16 cellular contexts compared by ENCODE assay signal in the genomic region with DNA sequence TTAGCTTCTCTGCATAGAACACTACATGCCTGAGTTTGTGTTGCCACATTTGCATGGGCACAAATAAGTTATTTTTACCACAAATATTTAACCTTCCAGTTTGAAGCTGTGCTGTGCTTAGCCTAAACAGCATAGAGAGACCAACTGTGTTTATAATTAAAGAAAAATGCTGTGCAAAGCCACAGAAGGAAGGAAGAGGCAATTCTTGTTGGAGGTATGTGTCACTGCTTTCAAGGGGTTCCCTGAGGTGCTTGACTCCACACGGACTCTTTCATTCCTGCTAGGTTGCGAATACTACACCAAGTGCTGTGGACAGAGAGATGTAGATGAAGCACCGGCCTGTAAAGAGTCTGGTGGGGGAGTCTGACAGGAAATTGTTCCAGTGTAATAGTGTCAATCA. TPM values are rescaled to one million over a fixed set of nuclear protein-coding genes. Genes with fewer than 3 reads are reported as not detected.
"Had no signal": no experiment of that assay in that cellular context is flagged by ENCODE, and none has a peak within 500 bp of the region (broad histone marks: within the 10 kb centered on the region; RNA-seq: fewer than 3 reads in every experiment).

No MANE protein-coding gene starts in this region.

- H3K79me2 ChIP-seq: hepatocyte, parathyroid adenoma had no signal

- H3K36me3 ChIP-seq: cardiac muscle cell, colonic mucosa, neural progenitor cell had no signal

- H3K4me1 ChIP-seq: colonic mucosa, neural progenitor cell, parathyroid adenoma had no signal

- H3K4me3 ChIP-seq: cardiac muscle cell, colonic mucosa, hepatocyte, neural progenitor cell had no signal

- H3K27ac ChIP-seq: cardiac muscle cell, colonic mucosa, hepatocyte, neural progenitor cell, parathyroid adenoma had no signal

- H3K9ac ChIP-seq: neural progenitor cell, parathyroid adenoma had no signal

- H3K9me3 ChIP-seq: colonic mucosa had no signal

- H2AFZ ChIP-seq: hepatocyte, neural progenitor cell, parathyroid adenoma had no signal

- DNase-seq: activated CD4-positive, alpha-beta T cell treated with anti-CD3 and anti-CD28 coated beads, Interleukin-2, amount 50 U/mL, for 48 hours; activated CD4-positive, CD25-positive, alpha-beta regulatory T cell treated with anti-CD3 and anti-CD28 coated beads, Interleukin-2, amount 50 U/mL, for 72 hours; activated effector memory CD4-positive, alpha-beta T cell treated with anti-CD3 and anti-CD28 coated beads, Interleukin-2, amount 50 U/mL, for 16 hours; activated T-cell treated with anti-CD3 and anti-CD28 coated beads, Interleukin-2, amount 50 U/mL, for 4 hours; anterior cingulate cortex; colonic mucosa; effector CD4-positive, alpha-beta T cell; retina; stimulated activated CD4-positive, alpha-beta T cell treated with anti-CD3 and anti-CD28 coated beads, Interleukin-4, amount 100 ng/mL, for 4 hours had no signal

- H3K4me2 ChIP-seq: hepatocyte, neural progenitor cell had no signal

- H3K27me3 ChIP-seq: cardiac muscle cell, colonic mucosa, hepatocyte, neural progenitor cell had no signal

RNA-seq across cellular contexts. Expression of a gene that starts 47.6 kb away (rescaled TPM):
- total RNA-seq: activated T-cell treated with anti-CD3 and anti-CD28 coated beads, Interleukin-2, amount 50 U/mL, for 4 hours; endothelial cell of umbilical vein; kidney epithelial cell; T-helper 2 cell treated with Interferon-gamma antibody and Interleukin-4, amounts not matched to agents 100 ng/mL and 5 ng/mL, for 36 hours had no signal
- polyA plus RNA-seq: endothelial cell of umbilical vein had no signal
